ENCODE assay signal across 14 cellular contexts in the genomic region with DNA sequence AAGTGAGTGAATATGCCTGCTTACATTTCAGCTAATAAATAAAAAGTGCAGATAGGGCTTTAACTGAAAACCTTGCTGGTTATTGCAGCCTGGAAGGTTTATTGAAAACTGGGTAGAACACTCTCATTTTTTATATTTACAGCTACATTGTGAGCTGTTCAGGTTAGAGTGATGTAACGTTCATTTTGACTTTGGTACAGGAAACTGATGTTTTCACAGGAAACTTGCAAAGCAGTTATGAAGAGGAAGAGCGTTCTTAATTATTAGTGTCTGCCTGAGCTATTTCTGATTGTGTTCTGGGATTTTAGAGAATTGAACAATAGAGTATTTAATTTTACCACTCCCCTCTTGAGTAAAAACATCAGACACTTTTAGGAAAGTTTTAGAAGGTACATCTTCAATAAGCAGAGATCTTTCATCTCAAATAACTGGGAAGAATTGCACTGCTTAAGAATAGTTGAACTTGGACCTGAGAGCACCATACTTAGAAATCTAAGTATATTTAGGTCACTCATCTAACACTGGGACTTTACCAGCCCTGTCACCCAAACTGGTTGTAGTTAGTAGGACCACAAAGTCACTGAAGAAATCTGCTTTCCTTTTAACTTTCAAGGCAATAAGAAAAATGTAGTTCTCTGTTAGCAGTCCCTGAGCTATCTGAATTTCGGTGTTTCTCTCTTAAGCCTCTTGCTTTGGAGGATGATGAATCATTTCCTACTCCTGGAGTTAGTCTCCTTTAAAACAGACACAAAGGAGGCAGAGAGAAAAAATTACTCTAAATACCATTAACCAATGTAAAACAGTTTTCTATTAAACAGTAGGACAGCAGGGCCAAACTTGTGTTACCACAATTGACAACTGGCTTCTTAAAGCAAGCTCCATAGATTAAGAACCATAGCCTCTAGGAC.
DNase-seq lines count a peak whose midpoint lies in the region; ATAC-seq and TF ChIP-seq lines count a peak whose summit lies in the region.
"Had no signal": no experiment of that assay in that cellular context is flagged by ENCODE, and none has a peak within 500 bp of the region (broad histone marks: within the 10 kb centered on the region; RNA-seq: fewer than 3 reads in every experiment).

No MANE protein-coding gene starts in this region.

- TF ChIP-seq RAD21 in IMR-90 (IDR thresholded peaks at IDR 0.05; ENCODE audit: low read length): no peak

- no peak overlapping the region for H2AK9ac ChIP-seq in IMR-90 (replicated peaks; ENCODE audit: low read depth, low read length, poor library complexity)

- no CpG with 5 or more reads among the region's 3 CpGs for WGBS in IMR-90 (ENCODE audit: extremely low coverage in 2 of 2, insufficient read length in 1 of 2), 2 experiments

- no peaks in the 10 kb centered on the region for H3K9me1 ChIP-seq in IMR-90 (ENCODE audit: insufficient read depth, low read length)

- H3K27ac ChIP-seq in IMR-90 (ENCODE audit: insufficient read depth, low read length) (0 out of 2 replicates have a peak overlapping the region, but pooled peaks have one; percentile 10), brain microvascular endothelial cell (peak overlapping the region; percentile 34)
- no peak overlapping the region for H3K27ac ChIP-seq in naive thymus-derived CD4-positive, alpha-beta T cell (ENCODE audit: low read depth, low read length)
- H3K27ac ChIP-seq: cardiac muscle cell had no signal

- H3K14ac ChIP-seq in IMR-90 (replicated peaks; ENCODE audit: low read depth, low read length): peak overlapping the region; percentile 91

- H3K27ac Mint-ChIP-seq in mesothelial cell of epicardium: peak overlapping the region; percentile 48
- no peak overlapping the region for H3K27ac Mint-ChIP-seq in naive thymus-derived CD4-positive, alpha-beta T cell
- H3K27ac Mint-ChIP-seq: GM23338 had no signal

- H3K9me3 ChIP-seq in IMR-90 (ENCODE audit: control insufficient read depth, insufficient read depth, low read length): no peaks in the 10 kb centered on the region
- no peaks in the 10 kb centered on the region for H3K9me3 ChIP-seq in naive thymus-derived CD4-positive, alpha-beta T cell (ENCODE audit: control insufficient read depth in 2 of 3, low read length in 3 of 3)

- H3K4me3 Mint-ChIP-seq in mesothelial cell of epicardium: no peak overlapping the region
- no peak overlapping the region for H3K4me3 Mint-ChIP-seq in naive thymus-derived CD4-positive, alpha-beta T cell
- H3K4me3 Mint-ChIP-seq: GM23338 had no signal

- no peak for TF ChIP-seq POLR2A in IMR-90 (IDR thresholded peaks at IDR 0.05; ENCODE audit: low read depth, low read length)

- peak overlapping the region; percentile 88 for H2BK5ac ChIP-seq in IMR-90 (ENCODE audit: low read depth, low read length, poor library complexity, severe bottlenecking)

- peaks cover 3% of the 10 kb centered on the region; the same call in 1 of the 2 replicates for H3K36me3 ChIP-seq in IMR-90 (ENCODE audit: control insufficient read depth, insufficient read depth, low read length)
- no peaks in the 10 kb centered on the region for H3K36me3 ChIP-seq in brain microvascular endothelial cell (replicated peaks)
- no peaks in the 10 kb centered on the region for H3K36me3 ChIP-seq in naive thymus-derived CD4-positive, alpha-beta T cell (ENCODE audit: control insufficient read depth in 2 of 3, insufficient read depth in 3 of 3, low read length in 3 of 3)

- peaks cover 15% of the 10 kb centered on the region for H3K36me3 Mint-ChIP-seq in mesothelial cell of epicardium
- no peaks in the 10 kb centered on the region for H3K36me3 Mint-ChIP-seq in naive thymus-derived CD4-positive, alpha-beta T cell

- peaks cover 19% of the 10 kb centered on the region for H3K4me1 Mint-ChIP-seq in mesothelial cell of epicardium
- H3K4me1 Mint-ChIP-seq in naive thymus-derived CD4-positive, alpha-beta T cell: peaks cover 0 to 6% (median 0%) of the 10 kb centered on the region in 7 donors
- H3K4me1 Mint-ChIP-seq: GM23338 had no signal

- peak overlapping the region; percentile 71; the same call in 1 of the 2 replicates for H3K18ac ChIP-seq in IMR-90 (ENCODE audit: low read depth, low read length)

- peak overlapping the region; percentile 35; the same call in 1 of the 2 replicates for H3K4me2 ChIP-seq in IMR-90 (ENCODE audit: low read depth, low read length)
- H3K4me2 ChIP-seq: GM23338 had no signal

- H4K20me1 ChIP-seq in IMR-90 (ENCODE audit: insufficient read depth, low read length): no peaks in the 10 kb centered on the region

- peak overlapping the region; percentile 85 to 92; a peak in 3 of 4 replicates for H4K8ac ChIP-seq in IMR-90 (ENCODE audit: low read depth in 2 of 2, low read length in 2 of 2)

- TF ChIP-seq CTCF in IMR-90 (conservative IDR thresholded peaks at IDR 0.05; ENCODE audit: low read depth, low read length) (no peak), brain microvascular endothelial cell (IDR thresholded peaks at IDR 0.05; ENCODE audit: low read depth, low read length, missing control alignments) (no peak), mesothelial cell of epicardium (IDR thresholded peaks at IDR 0.05; ENCODE audit: unreplicated experiment) (no peak)

- peak overlapping the region; percentile 54; the same call in 1 of the 2 replicates for H4K91ac ChIP-seq in IMR-90 (ENCODE audit: insufficient read depth, low read depth, low read length)

- H2AFZ ChIP-seq in IMR-90 (replicated peaks; ENCODE audit: low read length, poor library complexity): no peak overlapping the region
- H2AFZ ChIP-seq: GM23338 had no signal

- DNase-seq in EH (ENCODE audit: low read depth): peak; percentile 52
- peak; percentile 68 for DNase-seq in IMR-90
- peak; percentile 34 for DNase-seq in brain microvascular endothelial cell
- DNase-seq in mesothelial cell of epicardium (ENCODE audit: low spot score in 2 of 2, unreplicated experiment in 2 of 2): no peak
- DNase-seq in NCI-H748 treated with DMSO at 0.1 percent for 48 hours (lab: John Stamatoyannopoulos, UW): no peak
- no peak for DNase-seq in midbrain (lab: John Stamatoyannopoulos, UW)
- no peak for DNase-seq in naive thymus-derived CD4-positive, alpha-beta T cell
- DNase-seq: mucosa of descending colon, NCI-H1048, NCI-H82, small intestine had no signal

- dilution Hi-C loops in IMR-90 (cut with HindIII; ENCODE audit: low sequenced_read_pairs, unreplicated experiment): no loop called here

- peak overlapping the region; percentile 90; the same call in 1 of the 2 replicates for H2BK20ac ChIP-seq in IMR-90 (ENCODE audit: low read depth, low read length)

- H3K9me3 Mint-ChIP-seq in mesothelial cell of epicardium: peaks cover 14% of the 10 kb centered on the region
- peaks cover 0 to 19% (median 8%) of the 10 kb centered on the region in 11 donors for H3K9me3 Mint-ChIP-seq in naive thymus-derived CD4-positive, alpha-beta T cell

- H3K9ac ChIP-seq in IMR-90 (ENCODE audit: low read depth, low read length): no peak overlapping the region; the same call in 1 of the 2 replicates

- H3K79me1 ChIP-seq in IMR-90 (ENCODE audit: low read depth in 1 of 2, low read length in 2 of 2): no peaks in the 10 kb centered on the region

- H2BK120ac ChIP-seq in IMR-90 (ENCODE audit: low read depth, low read length): peak overlapping the region; percentile 84

- POLR2A ChIA-PET in IMR-90 (lab: Charles Lee; ENCODE audit: unreplicated experiment): no interaction called here
- POLR2A ChIA-PET in naive thymus-derived CD4-positive, alpha-beta T cell (lab: Charles Lee): no interaction called here

- no peak overlapping the region; the same call in 1 of the 2 replicates for H4K5ac ChIP-seq in IMR-90 (ENCODE audit: low read depth, low read length)

- H3K23ac ChIP-seq in IMR-90 (ENCODE audit: low read depth, low read length): peak overlapping the region; percentile 83; the same call in 1 of the 2 replicates

- TSS peak; percentile 73 for BruUV-seq in IMR-90 (replicated peaks; lab: Mats Ljungman, UMichigan)

- in situ Hi-C loops in IMR-90 (cut with MboI; ENCODE audit: low sequenced_read_pairs) (no loop called here), brain microvascular endothelial cell (cut with HindIII; ENCODE audit: low pct_ligation_motif_present, low sequenced_read_pairs) (no loop called here)

- intact Hi-C loops in IMR-90 (cut with micrococcal nuclease): no loop called here
- intact Hi-C loops in naive thymus-derived CD4-positive, alpha-beta T cell (cut with micrococcal nuclease): no loop called here

- ATAC-seq in IMR-90 (ENCODE audit: low read depth): peak; percentile 98
- no peak for ATAC-seq in naive thymus-derived CD4-positive, alpha-beta T cell
- ATAC-seq in GM21423 (IDR thresholded peaks at IDR 0.05; ENCODE audit: unreplicated experiment): no peak
- ATAC-seq: GM23338, mucosa of descending colon had no signal

- H2AK5ac ChIP-seq in IMR-90 (ENCODE audit: low read depth, low read length): no peak overlapping the region

- no peaks in the 10 kb centered on the region for H3K27me3 Mint-ChIP-seq in mesothelial cell of epicardium (ENCODE audit: low read depth)
- H3K27me3 Mint-ChIP-seq in naive thymus-derived CD4-positive, alpha-beta T cell: no peaks in the 10 kb centered on the region

- peak overlapping the region; percentile 69; the same call in 1 of the 2 replicates for H3K56ac ChIP-seq in IMR-90 (ENCODE audit: extremely low read depth, insufficient read depth, low read length)

- H3K4ac ChIP-seq in IMR-90 (ENCODE audit: low read depth, low read length): peak overlapping the region; percentile 49; the same call in 1 of the 2 replicates

- CTCF ChIA-PET in IMR-90 (lab: Yijun Ruan, JAX): interaction anchor here (0.6 to 1.7 kb wide), 3 partner anchors 20 to 274 kb away, joined by 3 to 5 read pairs (median 3); no protein-coding TSS in a partner anchor
- CTCF ChIA-PET in naive thymus-derived CD4-positive, alpha-beta T cell (lab: Charles Lee): no interaction called here

- H3K4me1 ChIP-seq in IMR-90 (ENCODE audit: control insufficient read depth, insufficient read depth, low read length): no peaks in the 10 kb centered on the region
- H3K4me1 ChIP-seq in naive thymus-derived CD4-positive, alpha-beta T cell (ENCODE audit: control insufficient read depth in 2 of 2, insufficient read depth in 2 of 2, low read length in 2 of 2): no peaks in the 10 kb centered on the region

- H3K27me3 ChIP-seq in IMR-90 (ENCODE audit: control insufficient read depth, insufficient read depth, low read length): no peaks in the 10 kb centered on the region
- H3K27me3 ChIP-seq in brain microvascular endothelial cell (replicated peaks): no peaks in the 10 kb centered on the region
- H3K27me3 ChIP-seq in naive thymus-derived CD4-positive, alpha-beta T cell (ENCODE audit: control insufficient read depth in 2 of 2, insufficient read depth in 2 of 2, low read length in 2 of 2): no peaks in the 10 kb centered on the region
- H3K27me3 ChIP-seq: cardiac muscle cell had no signal

- H3K4me3 ChIP-seq in IMR-90 (ENCODE audit: insufficient read depth, low read depth, low read length) (no peak overlapping the region), brain microvascular endothelial cell (ENCODE audit: low read depth, low read length) (no peak overlapping the region)
- H3K4me3 ChIP-seq in naive thymus-derived CD4-positive, alpha-beta T cell (ENCODE audit: low read length): no peak overlapping the region
- H3K4me3 ChIP-seq: cardiac muscle cell, GM23338, mucosa of descending colon had no signal

- H2BK15ac ChIP-seq in IMR-90 (ENCODE audit: low read depth, low read length): peak overlapping the region; percentile 97; the same call in 2 of the 3 replicates

TF ChIP-seq in IMR-90, 13 proteins besides CTCF, POLR2A, EP300 and RAD21 (continues in another document):
- no peak for TF ChIP-seq NFE2L2 (IDR thresholded peaks at IDR 0.05; ENCODE audit: low read depth, low read length)

Comparison
In these comparisons a context has a peak if more than half of its experiments do, and no peak if none do; other contexts are left out.
1. DNase-seq: peak in EH (single experiment), IMR-90 (single experiment) and brain microvascular endothelial cell (single experiment); none in mesothelial cell of epicardium (0 of 2), NCI-H748 treated with DMSO at 0.1 percent for 48 hours (single experiment), midbrain (single experiment) and naive thymus-derived CD4-positive, alpha-beta T cell (0 of 9).